ENCODE assay signal across 8 cellular contexts in genomic region chr15:90657520-90658172, GRCh38. TPM values are rescaled to one million over a fixed set of nuclear protein-coding genes. Genes with fewer than 3 reads are reported as not detected.
A peak's percentile ranks its signal among the peaks of the same experiment; 100 is the strongest.
DNase-seq lines count a peak whose midpoint lies in the region; ATAC-seq and TF ChIP-seq lines count a peak whose summit lies in the region.
"Not testable (repeated sequence)": the region's sequence is repeated elsewhere in the genome, so short reads cannot be mapped to it uniquely, and the experiment has no call there.

No MANE protein-coding gene starts in this region.

- not testable (repeated sequence) for H3K27me3 ChIP-seq in HL-60 (ENCODE audit: insufficient read depth, poor library complexity, severe bottlenecking)

- not testable (repeated sequence) for H3K9me3 Mint-ChIP-seq in activated CD4-positive, alpha-beta memory T cell treated with anti-CD3 and anti-CD28 coated beads for 36 hours; activated naive CD4-positive, alpha-beta T cell treated with anti-CD3 and anti-CD28 coated beads, Interleukin-2, amount 50 U/mL, for 24 hours

- peaks cover 45% of the 10 kb centered on the region for H3K27me3 Mint-ChIP-seq in activated CD4-positive, alpha-beta memory T cell treated with anti-CD3 and anti-CD28 coated beads for 36 hours
- not testable (repeated sequence) for H3K27me3 Mint-ChIP-seq in activated naive CD4-positive, alpha-beta T cell treated with anti-CD3 and anti-CD28 coated beads, Interleukin-2, amount 50 U/mL, for 24 hours

- peaks cover 61% of the 10 kb centered on the region for H3K4me1 Mint-ChIP-seq in activated CD4-positive, alpha-beta memory T cell treated with anti-CD3 and anti-CD28 coated beads for 36 hours (ENCODE audit: low read depth)
- peaks cover 66% of the 10 kb centered on the region for H3K4me1 Mint-ChIP-seq in activated naive CD4-positive, alpha-beta T cell treated with anti-CD3 and anti-CD28 coated beads, Interleukin-2, amount 50 U/mL, for 24 hours

- H3K36me3 Mint-ChIP-seq in activated CD4-positive, alpha-beta memory T cell treated with anti-CD3 and anti-CD28 coated beads for 36 hours; activated naive CD4-positive, alpha-beta T cell treated with anti-CD3 and anti-CD28 coated beads, Interleukin-2, amount 50 U/mL, for 24 hours: not testable (repeated sequence)

- intact Hi-C loops in activated CD4-positive, alpha-beta memory T cell treated with anti-CD3 and anti-CD28 coated beads for 36 hours (cut with micrococcal nuclease), result not testable (repeated sequence)

- H3K4me3 ChIP-seq in HL-60 (replicated peaks; ENCODE audit: insufficient read depth, low read length), result not testable (repeated sequence)

- TF ChIP-seq CTCF in HL-60 (IDR thresholded peaks at IDR 0.05; ENCODE audit: insufficient read depth, low read length), result not testable (repeated sequence)

- H3K27ac Mint-ChIP-seq in activated CD4-positive, alpha-beta memory T cell treated with anti-CD3 and anti-CD28 coated beads for 36 hours, result peak overlapping the region; percentile 7
- H3K27ac Mint-ChIP-seq in activated naive CD4-positive, alpha-beta T cell treated with anti-CD3 and anti-CD28 coated beads, Interleukin-2, amount 50 U/mL, for 24 hours, result peak overlapping the region; percentile 56

- ATAC-seq in GM18498 (IDR thresholded peaks at IDR 0.05; ENCODE audit: unreplicated experiment) (peak; percentile 45), GM21737 (IDR thresholded peaks at IDR 0.05; ENCODE audit: unreplicated experiment) (peak; percentile 36)

- peak overlapping the region; percentile 31 for H3K4me3 Mint-ChIP-seq in activated CD4-positive, alpha-beta memory T cell treated with anti-CD3 and anti-CD28 coated beads for 36 hours
- peak overlapping the region; percentile 54 for H3K4me3 Mint-ChIP-seq in activated naive CD4-positive, alpha-beta T cell treated with anti-CD3 and anti-CD28 coated beads, Interleukin-2, amount 50 U/mL, for 24 hours

- not testable (repeated sequence) for DNase-seq in HL-60 (ENCODE audit: low read depth in 1 of 2, low spot score in 1 of 2)
- peak; percentile 72 for DNase-seq in OCI-M1 (lab: John Stamatoyannopoulos, UW)
- peak; percentile 85 for DNase-seq in activated CD4-positive, alpha-beta memory T cell treated with anti-CD3 and anti-CD28 coated beads for 36 hours
- peak; percentile 43 to 65 for DNase-seq in stimulated activated CD4-positive, alpha-beta T cell treated with anti-CD3 and anti-CD28 coated beads, Interleukin-12 subunit alpha, Interleukin-12 subunit beta, amount 100 ng/mL, for 24 hours (ENCODE audit: low read depth in 2 of 2)
- peak; percentile 54 for DNase-seq in stimulated activated naive CD4-positive, alpha-beta T cell treated with Interleukin-2 at 50 U/mL for 16 hours (lab: John Stamatoyannopoulos, UW)

- peak overlapping the region; percentile 7; the same call in 1 of the 2 replicates for H3K27ac ChIP-seq in HL-60 (replicated peaks)

- POLR2A ChIA-PET in activated CD4-positive, alpha-beta memory T cell treated with anti-CD3 and anti-CD28 coated beads for 36 hours (lab: Charles Lee), result not testable (repeated sequence)

- CTCF ChIA-PET in activated CD4-positive, alpha-beta memory T cell treated with anti-CD3 and anti-CD28 coated beads for 36 hours (lab: Charles Lee), result interaction anchor here (0.8 to 2.1 kb wide), 3 partner anchors 10 to 228 kb away, joined by 3 to 6 read pairs (median 4); no protein-coding TSS in a partner anchor

RNA-seq across cellular contexts. Expression of gene BLM, which starts 59.5 kb away (rescaled TPM):
- 10 to 100 TPM; 65.6 to 68.7 TPM for total RNA-seq in activated CD4-positive, alpha-beta memory T cell treated with anti-CD3 and anti-CD28 coated beads for 36 hours
